8 cellular contexts compared by ENCODE assay signal in genomic region chr12:130826151-130826801, GRCh38. TPM values are rescaled to one million over a fixed set of nuclear protein-coding genes. Genes with fewer than 3 reads are reported as not detected.
DNase-seq lines count a peak whose midpoint lies in the region; ATAC-seq and TF ChIP-seq lines count a peak whose summit lies in the region.

No MANE protein-coding gene starts in this region.

- TF ChIP-seq CTCF in RWPE2 (IDR thresholded peaks at IDR 0.05; ENCODE audit: poor library complexity, severe bottlenecking): peak; percentile 73

- no peaks in the 10 kb centered on the region for H3K9me3 ChIP-seq in RWPE2 (ENCODE audit: severe bottlenecking)

- intact Hi-C loops in left cardiac atrium (cut with DNase I): no loop called here

- H3K36me3 ChIP-seq in RWPE2 (ENCODE audit: low read depth): peaks cover 25% of the 10 kb centered on the region; the same call in 1 of the 2 replicates

- DNase-seq in NCI-H2196 (lab: John Stamatoyannopoulos, UW; ENCODE audit: unreplicated experiment) (peak; percentile 21), NCI-H2196 treated with DMSO at 0.1 percent for 48 hours (lab: John Stamatoyannopoulos, UW; ENCODE audit: unreplicated experiment) (no peak), RWPE2 (ENCODE audit: low spot score) (no peak), activated gamma-delta T cell treated with Interleukin-2 at 50 U/mL for 16 hours (peak; percentile 68), left cardiac atrium (no peak), NCI-H2081 treated with DMSO at 0.1 percent for 48 hours (lab: John Stamatoyannopoulos, UW) (no peak), NCI-H446 (lab: John Stamatoyannopoulos, UW) (no peak)
- DNase-seq in stimulated activated CD4-positive, alpha-beta T cell treated with anti-CD3 and anti-CD28 coated beads, Interleukin-12 subunit alpha, Interleukin-12 subunit beta, amount 100 ng/mL, for 48 hours (ENCODE audit: low read depth in 2 of 3, low spot score in 1 of 3): peak; percentile 52 to 69 (median 64)

- H3K4me3 ChIP-seq in RWPE2 (ENCODE audit: severe bottlenecking): no peak overlapping the region

- H3K4me1 ChIP-seq in RWPE2 (ENCODE audit: insufficient read depth, poor library complexity, severe bottlenecking): peaks cover 3% of the 10 kb centered on the region

- H3K27me3 ChIP-seq in RWPE2 (ENCODE audit: insufficient read depth, poor library complexity, severe bottlenecking): no peaks in the 10 kb centered on the region

- no peak overlapping the region for H3K27ac ChIP-seq in RWPE2 (ENCODE audit: poor library complexity, severe bottlenecking)

- ATAC-seq in RWPE2 (ENCODE audit: low read depth): peak; percentile 69; the same call in 2 of the 3 replicates
- ATAC-seq in left cardiac atrium: peak; percentile 68 to 90

RNA-seq across cellular contexts. Expression of gene STX2, which starts 12.8 kb away (rescaled TPM):
- 10 to 100 TPM; 19.1 to 34.4 TPM for total RNA-seq in left cardiac atrium

RNA-seq across cellular contexts. Expression of gene RAN, which starts 45.6 kb away (rescaled TPM):
- total RNA-seq in left cardiac atrium: 100 to 1,000 TPM; 306 to 467 TPM

Comparison
In these comparisons a context has a peak if more than half of its experiments do, and no peak if none do; other contexts are left out.
1. DNase-seq: peak in NCI-H2196 (single experiment), activated gamma-delta T cell treated with Interleukin-2 at 50 U/mL for 16 hours (single experiment) and stimulated activated CD4-positive, alpha-beta T cell treated with anti-CD3 and anti-CD28 coated beads, Interleukin-12 subunit alpha, Interleukin-12 subunit beta, amount 100 ng/mL, for 48 hours (3 of 3); none in NCI-H2196 treated with DMSO at 0.1 percent for 48 hours (single experiment), RWPE2 (single experiment), left cardiac atrium (single experiment), NCI-H2081 treated with DMSO at 0.1 percent for 48 hours (single experiment) and NCI-H446 (0 of 2).